Comparison of ENCODE assay signal across 13 cellular contexts in the genomic region with DNA sequence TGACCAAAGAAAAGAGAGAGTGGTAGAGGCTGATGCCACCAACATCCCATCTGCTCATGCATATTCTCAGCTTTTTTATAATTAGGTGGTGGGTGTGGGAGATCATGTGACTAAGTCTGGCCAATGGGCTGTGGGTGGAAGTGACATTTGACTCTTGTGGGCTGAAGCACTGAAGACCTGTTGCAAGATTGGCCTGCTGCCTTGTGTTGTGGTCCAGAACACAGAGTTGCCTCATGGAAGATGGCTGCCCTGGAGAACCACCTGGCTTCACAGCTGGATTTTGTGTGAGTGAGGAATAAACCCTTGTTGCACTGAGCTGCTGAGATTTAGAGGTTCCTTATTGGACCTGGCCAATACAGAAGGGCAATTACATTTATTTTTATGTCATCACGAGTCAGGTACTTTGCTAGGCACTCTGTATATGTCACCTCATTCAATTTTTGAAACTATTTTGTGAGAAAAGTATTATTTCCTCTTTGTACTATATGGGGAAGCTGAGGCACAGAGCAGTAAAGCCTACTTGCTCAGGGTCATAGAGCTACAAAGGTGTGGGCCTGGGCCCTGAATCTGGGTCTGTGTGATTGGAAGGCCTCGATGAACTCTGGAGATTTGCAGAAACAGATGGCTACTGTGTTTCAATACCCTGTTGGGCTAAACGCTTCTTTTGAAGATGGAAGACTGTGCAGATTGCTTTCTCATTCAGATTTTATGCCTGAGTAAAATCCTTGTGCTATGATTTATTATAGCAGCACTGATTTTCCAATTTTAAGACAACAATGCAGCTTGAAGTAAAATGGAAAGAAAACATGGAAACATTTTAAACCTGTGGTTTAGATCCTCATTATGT.
DNase-seq lines count a peak whose midpoint lies in the region; ATAC-seq and TF ChIP-seq lines count a peak whose summit lies in the region.
"Had no signal": no experiment of that assay in that cellular context is flagged by ENCODE, and none has a peak within 500 bp of the region (broad histone marks: within the 10 kb centered on the region; RNA-seq: fewer than 3 reads in every experiment).

No MANE protein-coding gene starts in this region.

- intact Hi-C loops in PC-9 (cut with micrococcal nuclease; ENCODE audit: unreplicated experiment): no loop called here

- H3K9me2 ChIP-seq in PC-9 (ENCODE audit: insufficient read depth): no peaks in the 10 kb centered on the region

- ATAC-seq in GM18867 (IDR thresholded peaks at IDR 0.05; ENCODE audit: unreplicated experiment): no peak

- H3K27me3 ChIP-seq in AG04450 (ENCODE audit: control insufficient read depth, insufficient read depth, low read length) (peaks cover 2% of the 10 kb centered on the region), fibroblast of lung (ENCODE audit: control insufficient read depth, insufficient read depth, low read length) (no peaks in the 10 kb centered on the region), PC-9 (ENCODE audit: insufficient read depth, low read depth) (no peaks in the 10 kb centered on the region)

- H3K4me3 ChIP-seq in AG04450 (ENCODE audit: low read depth, low read length) (no peak overlapping the region), fibroblast of lung (replicated peaks in 1 of 4; ENCODE audit: control extremely low read depth in 1 of 4, insufficient read depth in 1 of 4, low read depth in 3 of 4, low read length in 4 of 4) (no peak overlapping the region), PC-9 (no peak overlapping the region)

- H3K4me2 ChIP-seq in fibroblast of lung (ENCODE audit: extremely low read depth, insufficient read depth, low read length) (no peak overlapping the region), PC-9 (no peak overlapping the region)

- TF ChIP-seq CTCF in AG04450 (IDR thresholded peaks at IDR 0.05; ENCODE audit: low read depth, low read length): no peak
- no peak for TF ChIP-seq CTCF in fibroblast of lung (conservative IDR thresholded peaks at IDR 0.05 in 1 of 2, IDR thresholded peaks at IDR 0.05 in 1 of 2; ENCODE audit: low read depth in 1 of 2, low read length in 2 of 2)
- TF ChIP-seq CTCF in PC-9 (conservative IDR thresholded peaks at IDR 0.05): no peak

- POLR2A ChIA-PET in AG04450 (lab: Yijun Ruan, JAX): no interaction called here
- POLR2A ChIA-PET in PC-9 (lab: Charles Lee; ENCODE audit: unreplicated experiment): no interaction called here

- H3K36me3 ChIP-seq in fibroblast of lung (ENCODE audit: control insufficient read depth, insufficient read depth, low read length) (no peaks in the 10 kb centered on the region), PC-9 (ENCODE audit: low read depth) (no peaks in the 10 kb centered on the region)

- CTCF ChIA-PET in AG04450 (lab: Charles Lee): no interaction called here
- CTCF ChIA-PET in PC-9 (lab: Charles Lee): no interaction called here

- H3K9me3 ChIP-seq in AG04450 (ENCODE audit: control insufficient read depth, insufficient read depth, low read length): no peaks in the 10 kb centered on the region
- H3K9me3 ChIP-seq in fibroblast of lung (ENCODE audit: control insufficient read depth, insufficient read depth, low read depth, low read length): no peaks in the 10 kb centered on the region
- no peaks in the 10 kb centered on the region for H3K9me3 ChIP-seq in PC-9 (ENCODE audit: insufficient read depth, low read depth)

- H3K9ac ChIP-seq in fibroblast of lung (ENCODE audit: insufficient read depth, low read length): no peak overlapping the region
- H3K9ac ChIP-seq: parathyroid adenoma had no signal

- peaks cover 7% of the 10 kb centered on the region; the same call in 1 of the 2 replicates for H3F3A ChIP-seq in PC-9 (ENCODE audit: insufficient read depth, low read depth)

- no peaks in the 10 kb centered on the region for H3K79me2 ChIP-seq in fibroblast of lung (ENCODE audit: control insufficient read depth, insufficient read depth, low read length)
- H3K79me2 ChIP-seq in PC-9 (ENCODE audit: low read depth): no peaks in the 10 kb centered on the region
- H3K79me2 ChIP-seq: parathyroid adenoma had no signal

- H3K27ac ChIP-seq in AG04450 (ENCODE audit: low read depth, low read length): no peak overlapping the region
- no peak overlapping the region for H3K27ac ChIP-seq in fibroblast of lung (ENCODE audit: insufficient read depth, low read length)
- H3K27ac ChIP-seq in PC-9: no peak overlapping the region
- H3K27ac ChIP-seq: parathyroid adenoma had no signal

- no peak overlapping the region for H2AFZ ChIP-seq in fibroblast of lung (ENCODE audit: low read length)
- no peak overlapping the region for H2AFZ ChIP-seq in PC-9
- H2AFZ ChIP-seq: parathyroid adenoma had no signal

- no TSS peak for BruUV-seq in PC-9 (replicated peaks; lab: Mats Ljungman, UMichigan)

- H4K20me1 ChIP-seq in fibroblast of lung (ENCODE audit: control insufficient read depth, extremely low read depth, insufficient read depth, low read length) (no peaks in the 10 kb centered on the region), PC-9 (ENCODE audit: insufficient read depth) (no peaks in the 10 kb centered on the region)

- H3K4me1 ChIP-seq in fibroblast of lung (ENCODE audit: control insufficient read depth, extremely low read depth, insufficient read depth, low read length) (peaks cover 16% of the 10 kb centered on the region), PC-9 (replicated peaks; ENCODE audit: insufficient read depth) (peaks cover 12% of the 10 kb centered on the region; the same call in 1 of the 2 replicates)
- H3K4me1 ChIP-seq: parathyroid adenoma had no signal

- peak; percentile 48 for DNase-seq in AG04450 (ENCODE audit: low read depth, low spot score)
- DNase-seq in H4 (ENCODE audit: low spot score): peak; percentile 74
- DNase-seq in OCI-M1 (lab: John Stamatoyannopoulos, UW): peak; percentile 57
- DNase-seq in fibroblast of lung (ENCODE audit: low read depth in 2 of 2): peak; percentile 75 to 86
- DNase-seq in SHP77 (lab: John Stamatoyannopoulos, UW): no peak
- no peak for DNase-seq in GM03348 (ENCODE audit: low spot score)
- DNase-seq in PC-9: no peak
- DNase-seq: activated naive CD4-positive, alpha-beta T cell; caudate nucleus; midbrain; stimulated activated CD4-positive, alpha-beta T cell treated with anti-CD3 and anti-CD28 coated beads, Interleukin-2, amount 100 ng/mL, for 24 hours had no signal

Comparison
In these comparisons a context has a peak if more than half of its experiments do, and no peak if none do; other contexts are left out.
1. DNase-seq: peak in AG04450 (single experiment), H4 (single experiment), OCI-M1 (single experiment) and fibroblast of lung (2 of 2); none in SHP77 (0 of 2), GM03348 (single experiment) and PC-9 (0 of 2).